ENCODE assay signal across 9 cellular contexts in genomic region chr10:79022565-79023488, GRCh38. TPM values are rescaled to one million over a fixed set of nuclear protein-coding genes. Genes with fewer than 3 reads are reported as not detected.
DNase-seq lines count a peak whose midpoint lies in the region; ATAC-seq, FAIRE-seq and TF ChIP-seq lines count a peak whose summit lies in the region.
"Had no signal": no experiment of that assay in that cellular context is flagged by ENCODE, and none has a peak within 500 bp of the region (broad histone marks: within the 10 kb centered on the region; RNA-seq: fewer than 3 reads in every experiment).

No MANE protein-coding gene starts in this region.

- no peak overlapping the region for H2AFZ ChIP-seq in mammary epithelial cell (ENCODE audit: low read depth, low read length)

- H3K4me1 ChIP-seq in mammary epithelial cell (ENCODE audit: insufficient read depth, low read length) = peaks cover 19% of the 10 kb centered on the region

- H3K4me3 ChIP-seq in mammary epithelial cell (replicated peaks in 1 of 3; ENCODE audit: insufficient read depth in 1 of 3, low read depth in 2 of 3, low read length in 3 of 3) = no peak overlapping the region
- no peak overlapping the region for H3K4me3 ChIP-seq in Jurkat, Clone E6-1 (ENCODE audit: low read length)

- BruUV-seq in MCF 10A (replicated peaks; lab: Mats Ljungman, UMichigan) = no TSS peak
- no TSS peak for BruUV-seq in mammary epithelial cell (replicated peaks; lab: Mats Ljungman, UMichigan)

- H3K27me3 Mint-ChIP-seq in MCF 10A (ENCODE audit: insufficient read depth, unreplicated experiment) = no peaks in the 10 kb centered on the region

- no peak for ATAC-seq in activated CD4-positive, CD25-positive, alpha-beta regulatory T cell treated with anti-CD3 and anti-CD28 coated beads, Interleukin-2, amount 50 U/mL, for 24 hours

- no peaks in the 10 kb centered on the region for H3K27me3 ChIP-seq in mammary epithelial cell (ENCODE audit: insufficient read depth, low read length)

- WGBS in mammary epithelial cell (ENCODE audit: low coverage, missing lambda C conversion rate) = 90% methylated on average over 25 of the region's 25 CpGs

- CTCF ChIA-PET in MCF 10A (lab: Yijun Ruan, JAX) = interaction anchor here (0.6 kb wide), 1 partner anchor 20 kb away, joined by 4 read pairs; no protein-coding TSS in a partner anchor
- CTCF ChIA-PET in mammary epithelial cell (lab: Charles Lee; ENCODE audit: low non-redundant PET) = no interaction called here

- POLR2A ChIA-PET in MCF 10A (lab: Yijun Ruan, JAX) = interaction anchor here (0.7 to 0.8 kb wide), 2 partner anchors 11 to 113 kb away, joined by 3 to 4 read pairs; no protein-coding TSS in a partner anchor

- intact Hi-C loops in MCF 10A (cut with micrococcal nuclease) = no loop called here
- intact Hi-C loops in mammary epithelial cell (cut with micrococcal nuclease) = no loop called here

- in situ Hi-C loops in mammary epithelial cell (cut with MboI; ENCODE audit: low sequenced_read_pairs in 2 of 2) = no loop called here

- no peaks in the 10 kb centered on the region for H3K9me3 Mint-ChIP-seq in MCF 10A (ENCODE audit: unreplicated experiment)

- H3K79me2 ChIP-seq in mammary epithelial cell (ENCODE audit: insufficient read depth, low read length) = no peaks in the 10 kb centered on the region

- H3K4me3 Mint-ChIP-seq in MCF 10A (ENCODE audit: unreplicated experiment) = no peak overlapping the region

- H3K9ac ChIP-seq in mammary epithelial cell (ENCODE audit: insufficient read depth, low read length) = no peak overlapping the region

- H3K4me2 ChIP-seq in mammary epithelial cell (ENCODE audit: insufficient read depth, low read depth, low read length) = no peak overlapping the region

- no peak overlapping the region for H3K27ac Mint-ChIP-seq in MCF 10A (ENCODE audit: low read depth, unreplicated experiment)

- DNase-seq in MCF 10A (ENCODE audit: unreplicated experiment) (peak; percentile 8), mammary epithelial cell (no peak), amniotic epithelial cell (ENCODE audit: low read depth) (peak; percentile 65), mucosa of gallbladder (ENCODE audit: low spot score) (peak; percentile 80), urothelium cell line (ENCODE audit: low spot score) (no peak), kidney glomerular epithelial cell (lab: John Stamatoyannopoulos, UW) (no peak)
- peak; percentile 23 for DNase-seq in Jurkat, Clone E6-1 (ENCODE audit: low read depth, low spot score)
- DNase-seq: naive B cell had no signal

- no peaks in the 10 kb centered on the region for H3K36me3 ChIP-seq in mammary epithelial cell (ENCODE audit: insufficient read depth, low read length)

- H3K27ac ChIP-seq in mammary epithelial cell (ENCODE audit: insufficient read depth, low read depth, low read length) = no peak overlapping the region

- no peak for FAIRE-seq in urothelium cell line (lab: Jason Lieb, UNC)

- TF ChIP-seq CTCF in MCF 10A (IDR thresholded peaks at IDR 0.05; ENCODE audit: unreplicated experiment) (no peak), mammary epithelial cell (conservative IDR thresholded peaks at IDR 0.05 in 1 of 2, IDR thresholded peaks at IDR 0.05 in 1 of 2; ENCODE audit: extremely low read depth in 1 of 2, insufficient read depth in 1 of 2, low read depth in 1 of 2, low read length in 2 of 2) (no peak)

- dilution Hi-C loops in mammary epithelial cell (cut with HindIII; ENCODE audit: low sequenced_read_pairs) = no loop called here

- no peaks in the 10 kb centered on the region for H3K9me3 ChIP-seq in mammary epithelial cell (replicated peaks; ENCODE audit: insufficient read depth, low read length)

- H4K20me1 ChIP-seq in mammary epithelial cell (ENCODE audit: insufficient read depth, low read length) = no peaks in the 10 kb centered on the region

- H3K4me1 Mint-ChIP-seq in MCF 10A (ENCODE audit: insufficient read depth, unreplicated experiment) = peaks cover 14% of the 10 kb centered on the region

- no peaks in the 10 kb centered on the region for H3K36me3 Mint-ChIP-seq in MCF 10A (ENCODE audit: insufficient read depth, unreplicated experiment)
- H3K36me3 Mint-ChIP-seq: naive B cell had no signal

RNA-seq across cellular contexts. Expression of gene ZMIZ1, which starts 45.9 kb away (rescaled TPM):
- total RNA-seq in MCF 10A (2022) (15.5 and 20.3 TPM in 2 replicates), mammary epithelial cell (10 to 100 TPM; 22.3 to 25.0 TPM), mucosa of gallbladder (107 TPM)
- polyA plus RNA-seq in mammary epithelial cell = 5.9 TPM
- 16.3 TPM for polyA minus RNA-seq in mammary epithelial cell
- polyA plus RNA-seq in Jurkat, Clone E6-1 (2012; ENCODE audit: insufficient read depth, insufficient read length) = 24.0 TPM

Comparison
In these comparisons a context has a peak if more than half of its experiments do, and no peak if none do; other contexts are left out.
1. DNase-seq: peak in MCF 10A (single experiment), Jurkat, Clone E6-1 (single experiment), amniotic epithelial cell (single experiment) and mucosa of gallbladder (single experiment); none in mammary epithelial cell (single experiment), urothelium cell line (single experiment) and kidney glomerular epithelial cell (single experiment).